ENCODE assay signal across 38 cellular contexts in genomic region chr1:84401156-84401555, GRCh38. TPM values are rescaled to one million over a fixed set of nuclear protein-coding genes. Genes with fewer than 3 reads are reported as not detected.
"Had no signal": no experiment of that assay in that cellular context is flagged by ENCODE, and none has a peak within 500 bp of the region (broad histone marks: within the 10 kb centered on the region; RNA-seq: fewer than 3 reads in every experiment).

No MANE protein-coding gene starts in this region.

- H3K27me3 ChIP-seq: adrenal gland, ascending aorta, breast epithelium, cardiac muscle cell, colonic mucosa, dorsolateral prefrontal cortex, esophagus muscularis mucosa, foreskin keratinocyte, gastrocnemius medialis, heart left ventricle had no signal

- H3K4me1 Mint-ChIP-seq: activated CD4-positive, alpha-beta T cell treated with anti-CD3 and anti-CD28 coated beads for 36 hours; activated CD4-positive, alpha-beta T cell treated with anti-CD3 and anti-CD28 coated beads, Interleukin-2, amount 10 ng/mL, durations not matched to agents 24 days and 14 days; activated CD8-positive, alpha-beta memory T cell treated with anti-CD3 and anti-CD28 coated beads, Interleukin-2, amount 10 ng/mL, durations not matched to agents 7 days and 5 days; activated naive CD4-positive, alpha-beta T cell treated with anti-CD3 and anti-CD28 coated beads, Interleukin-2, amount 50 U/mL, for 24 hours; activated naive CD8-positive, alpha-beta T cell treated with anti-CD3 and anti-CD28 coated beads for 36 hours; activated naive CD8-positive, alpha-beta T cell treated with anti-CD3 and anti-CD28 coated beads, Interleukin-2, amount 50 U/mL, for 24 hours had no signal

- H3K4me3 Mint-ChIP-seq: activated CD4-positive, alpha-beta memory T cell treated with anti-CD3 and anti-CD28 coated beads for 36 hours; activated CD4-positive, alpha-beta T cell treated with anti-CD3 and anti-CD28 coated beads for 36 hours; activated CD4-positive, alpha-beta T cell treated with anti-CD3 and anti-CD28 coated beads, Interleukin-2, amount 10 ng/mL, durations not matched to agents 24 days and 14 days; activated CD8-positive, alpha-beta memory T cell treated with anti-CD3 and anti-CD28 coated beads, Interleukin-2, amount 10 ng/mL, durations not matched to agents 7 days and 5 days; activated CD8-positive, alpha-beta T cell treated with anti-CD3 and anti-CD28 coated beads, Interleukin-2, amount 10 ng/mL, durations not matched to agents 7 days and 5 days; activated naive CD4-positive, alpha-beta T cell treated with anti-CD3 and anti-CD28 coated beads for 36 hours; activated naive CD4-positive, alpha-beta T cell treated with anti-CD3 and anti-CD28 coated beads, Interleukin-2, amount 50 U/mL, for 24 hours; activated naive CD8-positive, alpha-beta T cell treated with anti-CD3 and anti-CD28 coated beads for 36 hours; activated naive CD8-positive, alpha-beta T cell treated with anti-CD3 and anti-CD28 coated beads, Interleukin-2, amount 50 U/mL, for 24 hours; activated T-helper 1 cell treated with anti-CD3 and anti-CD28 coated beads, Interleukin-12 subunit alpha, Interleukin-12 subunit beta, Interleukin-2, Interleukin-4 antibody, amounts not matched to agents 30 ng/mL and 10 ng/mL and 1 ng/mL, durations not matched to agents 14 hours and 24 hours and 36 hours; brain; endodermal cell; T-helper 17 cell; T-helper 2 cell treated with Interferon-gamma antibody and Interleukin-4, amounts not matched to agents 5 μg/mL and 100 μg/mL, for 36 hours had no signal

- H3K27ac Mint-ChIP-seq: activated CD4-positive, alpha-beta memory T cell treated with anti-CD3 and anti-CD28 coated beads for 36 hours; activated CD4-positive, alpha-beta T cell treated with anti-CD3 and anti-CD28 coated beads for 36 hours; activated CD4-positive, alpha-beta T cell treated with anti-CD3 and anti-CD28 coated beads, Interleukin-2, amount 10 ng/mL, durations not matched to agents 24 days and 14 days; activated CD8-positive, alpha-beta memory T cell treated with anti-CD3 and anti-CD28 coated beads, Interleukin-2, amount 10 ng/mL, durations not matched to agents 7 days and 5 days; activated CD8-positive, alpha-beta T cell treated with anti-CD3 and anti-CD28 coated beads, Interleukin-2, amount 10 ng/mL, durations not matched to agents 7 days and 5 days; activated naive CD4-positive, alpha-beta T cell treated with anti-CD3 and anti-CD28 coated beads for 36 hours; activated naive CD4-positive, alpha-beta T cell treated with anti-CD3 and anti-CD28 coated beads, Interleukin-2, amount 50 U/mL, for 24 hours; activated naive CD8-positive, alpha-beta T cell treated with anti-CD3 and anti-CD28 coated beads for 36 hours; activated naive CD8-positive, alpha-beta T cell treated with anti-CD3 and anti-CD28 coated beads, Interleukin-2, amount 50 U/mL, for 24 hours; activated T-helper 1 cell treated with anti-CD3 and anti-CD28 coated beads, Interleukin-12 subunit alpha, Interleukin-12 subunit beta, Interleukin-2, Interleukin-4 antibody, amounts not matched to agents 30 ng/mL and 10 ng/mL and 1 ng/mL, durations not matched to agents 14 hours and 24 hours and 36 hours; activated T-helper 2 cell treated with anti-CD3 and anti-CD28 coated beads, Interferon-gamma antibody, Interleukin-2, Interleukin-4, amounts not matched to agents 10 μg/mL and 5 μg/mL and 100 μg/mL, durations not matched to agents 14 hours and 24 hours and 36 hours; brain; endodermal cell; T-helper 17 cell; T-helper 2 cell treated with Interferon-gamma antibody and Interleukin-4, amounts not matched to agents 5 μg/mL and 100 μg/mL, for 36 hours had no signal

- H3K36me3 Mint-ChIP-seq: activated CD4-positive, alpha-beta memory T cell treated with anti-CD3 and anti-CD28 coated beads for 36 hours; activated CD8-positive, alpha-beta memory T cell treated with anti-CD3 and anti-CD28 coated beads, Interleukin-2, amount 10 ng/mL, durations not matched to agents 7 days and 5 days; activated naive CD4-positive, alpha-beta T cell treated with anti-CD3 and anti-CD28 coated beads, Interleukin-2, amount 50 U/mL, for 24 hours; activated naive CD8-positive, alpha-beta T cell treated with anti-CD3 and anti-CD28 coated beads for 36 hours; brain had no signal

- H3K27ac ChIP-seq: adrenal gland, ascending aorta, breast epithelium, cardiac muscle cell, colonic mucosa, dorsolateral prefrontal cortex, esophagus muscularis mucosa, foreskin keratinocyte, gastrocnemius medialis, heart left ventricle had no signal

- DNase-seq: activated CD4-positive, alpha-beta memory T cell treated with anti-CD3 and anti-CD28 coated beads for 36 hours; activated CD4-positive, alpha-beta T cell treated with anti-CD3 and anti-CD28 coated beads for 36 hours; activated CD4-positive, alpha-beta T cell treated with anti-CD3 and anti-CD28 coated beads, Interleukin-2, amount 10 ng/mL, durations not matched to agents 24 days and 14 days; activated CD4-positive, CD25-positive, alpha-beta regulatory T cell; activated CD4-positive, CD25-positive, alpha-beta regulatory T cell treated with anti-CD3 and anti-CD28 coated beads, Interleukin-2, amount 50 U/mL, for 72 hours; activated CD8-positive, alpha-beta memory T cell treated with anti-CD3 and anti-CD28 coated beads, Interleukin-2, amount 10 ng/mL, durations not matched to agents 7 days and 5 days; activated CD8-positive, alpha-beta memory T cell treated with anti-CD3 and anti-CD28 coated beads, Interleukin-2, amount 50 U/mL, for 4 hours; activated CD8-positive, alpha-beta T cell treated with anti-CD3 and anti-CD28 coated beads, Interleukin-2, amount 10 ng/mL, durations not matched to agents 7 days and 5 days; activated effector memory CD4-positive, alpha-beta T cell treated with anti-CD3 and anti-CD28 coated beads, Interleukin-2, amount 50 U/mL, for 16 hours; activated naive CD4-positive, alpha-beta T cell treated with anti-CD3 and anti-CD28 coated beads for 36 hours; activated naive CD8-positive, alpha-beta T cell treated with anti-CD3 and anti-CD28 coated beads for 36 hours; activated naive CD8-positive, alpha-beta T cell treated with anti-CD3 and anti-CD28 coated beads, Interleukin-2, amount 50 U/mL, for 24 hours; activated T-cell treated with anti-CD3 and anti-CD28 coated beads, Interleukin-2, amount 50 U/mL, for 1 hour; activated T-cell treated with anti-CD3 and anti-CD28 coated beads, Interleukin-2, amount 50 U/mL, for 48 hours; adrenal gland; central memory CD4-positive, alpha-beta T cell; cerebellar nuclear complex; colonic mucosa; dorsolateral prefrontal cortex; effector memory CD4-positive, alpha-beta T cell; endodermal cell; erythroblast; foreskin keratinocyte; gastrocnemius medialis; glutamatergic neuron; heart left ventricle; T-helper 17 cell; T1000 had no signal

- H3K36me3 ChIP-seq: adrenal gland, ascending aorta, breast epithelium, cardiac muscle cell, colonic mucosa, esophagus muscularis mucosa, gastrocnemius medialis, heart left ventricle had no signal

- H3K4me1 ChIP-seq: adrenal gland, ascending aorta, breast epithelium, colonic mucosa, esophagus muscularis mucosa, foreskin keratinocyte, gastrocnemius medialis, heart left ventricle had no signal

- H3K9me3 Mint-ChIP-seq: activated CD4-positive, alpha-beta memory T cell treated with anti-CD3 and anti-CD28 coated beads for 36 hours; activated CD4-positive, alpha-beta T cell treated with anti-CD3 and anti-CD28 coated beads, Interleukin-2, amount 10 ng/mL, durations not matched to agents 24 days and 14 days; activated naive CD4-positive, alpha-beta T cell treated with anti-CD3 and anti-CD28 coated beads for 36 hours; activated naive CD4-positive, alpha-beta T cell treated with anti-CD3 and anti-CD28 coated beads, Interleukin-2, amount 50 U/mL, for 24 hours; activated naive CD8-positive, alpha-beta T cell treated with anti-CD3 and anti-CD28 coated beads for 36 hours; activated naive CD8-positive, alpha-beta T cell treated with anti-CD3 and anti-CD28 coated beads, Interleukin-2, amount 50 U/mL, for 24 hours; activated T-helper 1 cell treated with anti-CD3 and anti-CD28 coated beads, Interleukin-12 subunit alpha, Interleukin-12 subunit beta, Interleukin-2, Interleukin-4 antibody, amounts not matched to agents 30 ng/mL and 10 ng/mL and 1 ng/mL, durations not matched to agents 14 hours and 24 hours and 36 hours; activated T-helper 2 cell treated with anti-CD3 and anti-CD28 coated beads, Interferon-gamma antibody, Interleukin-2, Interleukin-4, amounts not matched to agents 10 μg/mL and 5 μg/mL and 100 μg/mL, durations not matched to agents 14 hours and 24 hours and 36 hours; brain; endodermal cell; T-helper 2 cell treated with Interferon-gamma antibody and Interleukin-4, amounts not matched to agents 5 μg/mL and 100 μg/mL, for 36 hours had no signal

- H3K9me3 ChIP-seq: adrenal gland, ascending aorta, breast epithelium, colonic mucosa, esophagus muscularis mucosa, gastrocnemius medialis, heart left ventricle had no signal

- H3K27me3 Mint-ChIP-seq: activated CD4-positive, alpha-beta memory T cell treated with anti-CD3 and anti-CD28 coated beads for 36 hours; activated CD4-positive, alpha-beta T cell treated with anti-CD3 and anti-CD28 coated beads for 36 hours; activated CD4-positive, alpha-beta T cell treated with anti-CD3 and anti-CD28 coated beads, Interleukin-2, amount 10 ng/mL, durations not matched to agents 24 days and 14 days; activated CD8-positive, alpha-beta memory T cell treated with anti-CD3 and anti-CD28 coated beads, Interleukin-2, amount 10 ng/mL, durations not matched to agents 7 days and 5 days; activated naive CD4-positive, alpha-beta T cell treated with anti-CD3 and anti-CD28 coated beads, Interleukin-2, amount 50 U/mL, for 24 hours; activated naive CD8-positive, alpha-beta T cell treated with anti-CD3 and anti-CD28 coated beads for 36 hours; activated naive CD8-positive, alpha-beta T cell treated with anti-CD3 and anti-CD28 coated beads, Interleukin-2, amount 50 U/mL, for 24 hours; brain; T-helper 17 cell had no signal

- ATAC-seq: activated CD4-positive, alpha-beta T cell treated with anti-CD3 and anti-CD28 coated beads for 36 hours; activated CD8-positive, alpha-beta memory T cell treated with anti-CD3 and anti-CD28 coated beads, Interleukin-2, amount 10 ng/mL, durations not matched to agents 7 days and 5 days; activated CD8-positive, alpha-beta T cell treated with anti-CD3 and anti-CD28 coated beads, Interleukin-2, amount 10 ng/mL, durations not matched to agents 7 days and 5 days; activated naive CD8-positive, alpha-beta T cell treated with anti-CD3 and anti-CD28 coated beads, Interleukin-2, amount 50 U/mL, for 24 hours; gastrocnemius medialis; heart left ventricle; T-helper 17 cell had no signal

- H3K4me3 ChIP-seq: adrenal gland, ascending aorta, breast epithelium, cardiac muscle cell, colonic mucosa, dorsolateral prefrontal cortex, esophagus muscularis mucosa, gastrocnemius medialis, heart left ventricle had no signal

RNA-seq across cellular contexts. Expression of gene DNASE2B, which starts 2.9 kb away (rescaled TPM):
- total RNA-seq: activated CD4-positive, alpha-beta memory T cell treated with anti-CD3 and anti-CD28 coated beads for 36 hours; activated CD4-positive, alpha-beta T cell treated with anti-CD3 and anti-CD28 coated beads for 36 hours; activated CD4-positive, alpha-beta T cell treated with anti-CD3 and anti-CD28 coated beads, Interleukin-2, amount 10 ng/mL, durations not matched to agents 24 days and 14 days; activated CD8-positive, alpha-beta memory T cell treated with anti-CD3 and anti-CD28 coated beads for 36 hours; activated CD8-positive, alpha-beta memory T cell treated with anti-CD3 and anti-CD28 coated beads, Interleukin-2, amount 10 ng/mL, durations not matched to agents 7 days and 5 days; activated CD8-positive, alpha-beta T cell treated with anti-CD3 and anti-CD28 coated beads, Interleukin-2, amount 10 ng/mL, durations not matched to agents 7 days and 5 days; activated naive CD4-positive, alpha-beta T cell treated with anti-CD3 and anti-CD28 coated beads for 36 hours; activated naive CD8-positive, alpha-beta T cell treated with anti-CD3 and anti-CD28 coated beads for 36 hours; activated T-helper 1 cell treated with anti-CD3 and anti-CD28 coated beads, Interleukin-12 subunit alpha, Interleukin-12 subunit beta, Interleukin-2, Interleukin-4 antibody, amounts not matched to agents 30 ng/mL and 10 ng/mL and 1 ng/mL, durations not matched to agents 14 hours and 24 hours and 36 hours; activated T-helper 2 cell treated with anti-CD3 and anti-CD28 coated beads, Interferon-gamma antibody, Interleukin-2, Interleukin-4, amounts not matched to agents 10 μg/mL and 5 μg/mL and 100 μg/mL, durations not matched to agents 14 hours and 24 hours and 36 hours; ascending aorta; cardiac muscle cell; endodermal cell; foreskin keratinocyte; T-helper 17 cell had no signal
- polyA plus RNA-seq: cardiac muscle cell, foreskin keratinocyte had no signal
